In genomic region chr18:57881818-57882413, GRCh38 we compare ENCODE assay signal across 8 cellular contexts.
DNase-seq lines count a peak whose midpoint lies in the region; ATAC-seq and TF ChIP-seq lines count a peak whose summit lies in the region.

No MANE protein-coding gene starts in this region.

- H4K91ac ChIP-seq in mesenchymal stem cell (ENCODE audit: low read length) = no peak overlapping the region

- no peak overlapping the region for H3K4me3 Mint-ChIP-seq in activated CD4-positive, alpha-beta memory T cell treated with anti-CD3 and anti-CD28 coated beads, Interleukin-2, amount 10 ng/mL, durations not matched to agents 7 days and 5 days

- no peak overlapping the region for H2BK5ac ChIP-seq in mesenchymal stem cell (ENCODE audit: low read depth, low read length, poor library complexity, severe bottlenecking)

- no peak overlapping the region for H3K27ac Mint-ChIP-seq in activated CD4-positive, alpha-beta memory T cell treated with anti-CD3 and anti-CD28 coated beads, Interleukin-2, amount 10 ng/mL, durations not matched to agents 7 days and 5 days

- H3K27me3 ChIP-seq in mesenchymal stem cell (ENCODE audit: control insufficient read depth in 1 of 2, insufficient read depth in 1 of 2, low read length in 2 of 2) = no peaks in the 10 kb centered on the region

- peak overlapping the region; percentile 60 for H2AFZ ChIP-seq in mesenchymal stem cell (ENCODE audit: low read depth, low read length)

- 43% methylated on average over 8 of the region's 10 CpGs for WGBS in mesenchymal stem cell

- H3K4me3 ChIP-seq in AG09309 (ENCODE audit: control insufficient read depth, low read depth, low read length) (no peak overlapping the region), mesenchymal stem cell (ENCODE audit: insufficient read depth in 1 of 2, low read depth in 1 of 2, low read length in 2 of 2) (no peak overlapping the region)

- H3K9ac ChIP-seq in mesenchymal stem cell (ENCODE audit: low read length) = peak overlapping the region; percentile 76

- POLR2A ChIA-PET in activated CD4-positive, alpha-beta memory T cell treated with anti-CD3 and anti-CD28 coated beads, Interleukin-2, amount 10 ng/mL, durations not matched to agents 7 days and 5 days (lab: Charles Lee) = no interaction called here

- peak; percentile 92 for TF ChIP-seq CTCF in AG09309 (IDR thresholded peaks at IDR 0.05; ENCODE audit: control insufficient read depth, insufficient read depth, low read depth, low read length, missing control alignments)

- ATAC-seq in GM18868 (IDR thresholded peaks at IDR 0.05; ENCODE audit: unreplicated experiment) (peak; percentile 85), HG03565 (IDR thresholded peaks at IDR 0.05; ENCODE audit: unreplicated experiment) (peak; percentile 83)

- no peaks in the 10 kb centered on the region for H3K36me3 ChIP-seq in mesenchymal stem cell (ENCODE audit: control insufficient read depth in 1 of 2, insufficient read depth in 2 of 2, low read depth in 1 of 2, low read length in 2 of 2)

- H3K4me1 Mint-ChIP-seq in activated CD4-positive, alpha-beta memory T cell treated with anti-CD3 and anti-CD28 coated beads, Interleukin-2, amount 10 ng/mL, durations not matched to agents 7 days and 5 days = no peaks in the 10 kb centered on the region

- H2BK15ac ChIP-seq in mesenchymal stem cell (ENCODE audit: low read depth, poor library complexity, severe bottlenecking) = no peak overlapping the region

- H2BK120ac ChIP-seq in mesenchymal stem cell (ENCODE audit: low read depth, low read length) = no peak overlapping the region

- peak; percentile 59 for DNase-seq in AG09309 (ENCODE audit: low read depth)
- peak; percentile 85 for DNase-seq in NCI-H82 (lab: John Stamatoyannopoulos, UW)
- peak; percentile 52 for DNase-seq in activated CD4-positive, alpha-beta memory T cell treated with anti-CD3 and anti-CD28 coated beads, Interleukin-2, amount 10 ng/mL, durations not matched to agents 7 days and 5 days
- DNase-seq in effector CD8-positive, alpha-beta T cell (lab: John Stamatoyannopoulos, UW) = peak; percentile 22
- DNase-seq in mesenchymal stem cell = peak; percentile 76
- peak; percentile 4 to 18 for DNase-seq in stimulated activated CD8-positive, alpha-beta memory T cell treated with anti-CD3 and anti-CD28 coated beads, Interleukin-4, amount 100 ng/mL, for 1 hour (ENCODE audit: low read depth in 2 of 2, low spot score in 1 of 2)

- H3K4ac ChIP-seq in mesenchymal stem cell (ENCODE audit: low read depth in 1 of 2, low read length in 2 of 2) = peak overlapping the region in 1 of 2 experiments; percentile 34

- peaks cover 11% of the 10 kb centered on the region for H3K9me3 ChIP-seq in mesenchymal stem cell (ENCODE audit: control insufficient read depth, low read length)

- peak overlapping the region in 1 of 2 experiments; percentile 66 for H3K18ac ChIP-seq in mesenchymal stem cell (ENCODE audit: low read depth in 1 of 2, low read length in 2 of 2)

- H3K79me1 ChIP-seq in mesenchymal stem cell (replicated peaks; ENCODE audit: low read length, poor library complexity, severe bottlenecking) = no peaks in the 10 kb centered on the region

- H2BK12ac ChIP-seq in mesenchymal stem cell (ENCODE audit: low read length in 2 of 2) = no peak overlapping the region

- H3K4me1 ChIP-seq in mesenchymal stem cell (ENCODE audit: control insufficient read depth, insufficient read depth, low read depth, low read length) = peaks cover 2% of the 10 kb centered on the region

- peaks cover 3% of the 10 kb centered on the region for H3K27me3 Mint-ChIP-seq in activated CD4-positive, alpha-beta memory T cell treated with anti-CD3 and anti-CD28 coated beads, Interleukin-2, amount 10 ng/mL, durations not matched to agents 7 days and 5 days

- CTCF ChIA-PET in activated CD4-positive, alpha-beta memory T cell treated with anti-CD3 and anti-CD28 coated beads, Interleukin-2, amount 10 ng/mL, durations not matched to agents 7 days and 5 days (lab: Charles Lee) = interaction anchor here (0.9 to 3.0 kb wide), 13 partner anchors 9 to 440 kb away, joined by 3 to 27 read pairs (median 3); no protein-coding TSS in a partner anchor

- no peaks in the 10 kb centered on the region for H3K9me3 Mint-ChIP-seq in activated CD4-positive, alpha-beta memory T cell treated with anti-CD3 and anti-CD28 coated beads, Interleukin-2, amount 10 ng/mL, durations not matched to agents 7 days and 5 days

- no peak overlapping the region for H3K27ac ChIP-seq in mesenchymal stem cell (ENCODE audit: low read length, poor library complexity, severe bottlenecking)

- no peak overlapping the region for H3K23ac ChIP-seq in mesenchymal stem cell (ENCODE audit: low read length in 2 of 2)

- no peak overlapping the region for H3K14ac ChIP-seq in mesenchymal stem cell (ENCODE audit: low read length in 2 of 2)

- H3K4me2 ChIP-seq in mesenchymal stem cell (ENCODE audit: low read length, poor library complexity, severe bottlenecking) = no peak overlapping the region

- H4K8ac ChIP-seq in mesenchymal stem cell (ENCODE audit: low read length) = peak overlapping the region; percentile 51

- no peaks in the 10 kb centered on the region for H3K36me3 Mint-ChIP-seq in activated CD4-positive, alpha-beta memory T cell treated with anti-CD3 and anti-CD28 coated beads, Interleukin-2, amount 10 ng/mL, durations not matched to agents 7 days and 5 days (ENCODE audit: low read depth)

- H2AK5ac ChIP-seq in mesenchymal stem cell (ENCODE audit: low read length, severe bottlenecking) = no peak overlapping the region

Comparison
In these comparisons a context has a peak if more than half of its experiments do, and no peak if none do; other contexts are left out.
1. DNase-seq: peak in every context shown above with its lines; median percentile 85 in NCI-H82; 76 in mesenchymal stem cell; 59 in AG09309; 52 in activated CD4-positive, alpha-beta memory T cell treated with anti-CD3 and anti-CD28 coated beads, Interleukin-2, amount 10 ng/mL, durations not matched to agents 7 days and 5 days; 22 in effector CD8-positive, alpha-beta T cell; 11 in stimulated activated CD8-positive, alpha-beta memory T cell treated with anti-CD3 and anti-CD28 coated beads, Interleukin-4, amount 100 ng/mL, for 1 hour.